In genomic region chr7:133854739-133855138, GRCh38 we compare ENCODE assay signal across 8 cellular contexts.
DNase-seq lines count a peak whose midpoint lies in the region; ATAC-seq and TF ChIP-seq lines count a peak whose summit lies in the region.

No MANE protein-coding gene starts in this region.

- POLR2A ChIA-PET in Panc1 (lab: Charles Lee): no interaction called here

- no peaks in the 10 kb centered on the region for H3K9me3 ChIP-seq in Panc1 (ENCODE audit: control insufficient read depth, insufficient read depth, low read depth, low read length)

- H3K27ac ChIP-seq in Panc1 (ENCODE audit: low read length): no peak overlapping the region

- in situ Hi-C loops in Panc1 (cut with HindIII; ENCODE audit: low pct_unique_long_range_greater_than_20kb, low sequenced_read_pairs): no loop called here

- CTCF ChIA-PET in Panc1 (lab: Charles Lee): interaction anchor here (0.5 to 0.7 kb wide), 4 partner anchors 31 to 1860 kb away, joined by 3 to 5 read pairs (median 4); no protein-coding TSS in a partner anchor

- H3K36me3 ChIP-seq in Panc1 (ENCODE audit: control insufficient read depth, insufficient read depth, low read length): no peaks in the 10 kb centered on the region

- TF ChIP-seq CTCF in Panc1 (IDR thresholded peaks at IDR 0.05): peak; percentile 19
- peak; percentile 46 for TF ChIP-seq CTCF in fibroblast of mammary gland (conservative IDR thresholded peaks at IDR 0.05; ENCODE audit: control insufficient read depth, insufficient read depth, low read depth, low read length)

- H3K4me1 ChIP-seq in Panc1 (ENCODE audit: control insufficient read depth, insufficient read depth, low read length): peaks cover 7% of the 10 kb centered on the region; the same call in 1 of the 2 replicates

- no peaks in the 10 kb centered on the region for H3K27me3 ChIP-seq in Panc1 (ENCODE audit: control insufficient read depth, insufficient read depth, low read length)

- no TSS peak for BruUV-seq in Panc1 (replicated peaks; lab: Mats Ljungman, UMichigan)

- ATAC-seq in Panc1: no peak
- no peak for ATAC-seq in GM21360 (IDR thresholded peaks at IDR 0.05; ENCODE audit: unreplicated experiment)
- ATAC-seq in GM19328 (IDR thresholded peaks at IDR 0.05; ENCODE audit: unreplicated experiment): no peak

- no peak overlapping the region for H3K4me3 ChIP-seq in Panc1 (ENCODE audit: low read depth in 2 of 2, low read length in 2 of 2)
- no peak overlapping the region for H3K4me3 ChIP-seq in fibroblast of mammary gland (ENCODE audit: control insufficient read depth, low read depth, low read length)

- intact Hi-C loops in Panc1 (cut with micrococcal nuclease; ENCODE audit: unreplicated experiment): no loop called here

- DNase-seq in D341Med (ENCODE audit: low spot score) (peak; percentile 33), HuH-7 (ENCODE audit: low spot score) (peak; percentile 32), Panc1 (ENCODE audit: low read depth, low spot score) (no peak), fibroblast of mammary gland (ENCODE audit: low read depth) (peak; percentile 70), NCI-H128 (lab: John Stamatoyannopoulos, UW; ENCODE audit: unreplicated experiment) (no peak), COLO668 (lab: John Stamatoyannopoulos, UW; ENCODE audit: unreplicated experiment) (no peak)

Comparison
In these comparisons a context has a peak if more than half of its experiments do, and no peak if none do; other contexts are left out.
1. DNase-seq: peak in D341Med (single experiment), HuH-7 (single experiment) and fibroblast of mammary gland (single experiment); none in Panc1 (single experiment), NCI-H128 (single experiment) and COLO668 (single experiment).